8 cellular contexts compared by ENCODE assay signal in the genomic region with DNA sequence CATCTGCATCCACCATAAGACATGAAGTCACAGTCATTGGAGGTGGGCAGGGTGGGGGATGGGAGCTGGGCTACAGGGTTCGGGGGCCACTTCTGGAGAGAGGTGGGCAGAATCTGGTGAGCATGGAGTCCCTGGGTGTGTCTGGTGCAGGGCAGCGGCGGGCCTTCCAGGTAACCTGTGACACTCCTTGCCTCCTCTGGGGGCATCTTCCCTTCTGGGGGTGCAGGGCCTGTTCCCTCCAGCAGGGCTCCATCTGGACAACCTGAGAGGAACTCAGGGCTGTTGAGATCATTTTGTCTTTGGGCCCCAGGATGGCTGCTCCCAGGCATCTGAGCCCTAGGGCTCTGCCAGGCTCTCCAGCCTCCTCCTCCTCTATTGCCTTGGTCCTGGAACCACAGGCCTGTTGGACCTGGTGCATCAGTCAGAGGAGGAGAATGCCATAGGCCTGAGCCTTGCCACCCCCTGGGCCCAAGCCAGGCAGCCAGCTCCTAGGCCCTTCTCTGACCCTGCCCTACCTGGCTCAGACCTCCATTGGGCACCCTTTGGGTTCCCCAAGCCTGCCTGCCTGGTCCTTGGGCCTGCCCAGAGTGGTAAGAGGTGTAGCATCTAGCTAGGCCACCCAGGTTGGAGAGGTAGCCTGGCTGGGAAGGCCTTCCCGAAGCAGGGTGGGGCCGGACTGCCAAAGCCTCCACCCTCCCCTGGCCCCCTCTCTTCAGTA. TPM values are rescaled to one million over a fixed set of nuclear protein-coding genes. Genes with fewer than 3 reads are reported as not detected.
DNase-seq lines count a peak whose midpoint lies in the region; ATAC-seq and TF ChIP-seq lines count a peak whose summit lies in the region.

No MANE protein-coding gene starts in this region.

- no peak overlapping the region for H3K27ac Mint-ChIP-seq in activated CD4-positive, alpha-beta T cell treated with anti-CD3 and anti-CD28 coated beads, Interleukin-2, amount 10 ng/mL, durations not matched to agents 24 days and 14 days

- ATAC-seq in GM21423 (IDR thresholded peaks at IDR 0.05; ENCODE audit: unreplicated experiment) (no peak), GM18870 (IDR thresholded peaks at IDR 0.05; ENCODE audit: unreplicated experiment) (no peak)

- peaks cover 4% of the 10 kb centered on the region for H3K4me1 Mint-ChIP-seq in activated CD4-positive, alpha-beta T cell treated with anti-CD3 and anti-CD28 coated beads, Interleukin-2, amount 10 ng/mL, durations not matched to agents 24 days and 14 days

- intact Hi-C loops in activated CD4-positive, alpha-beta T cell treated with anti-CD3 and anti-CD28 coated beads, Interleukin-2, amount 10 ng/mL, durations not matched to agents 24 days and 14 days (cut with micrococcal nuclease): no loop called here
- intact Hi-C loops in posterior vena cava (cut with DNase I): no loop called here

- no peaks in the 10 kb centered on the region for H3K9me3 Mint-ChIP-seq in activated CD4-positive, alpha-beta T cell treated with anti-CD3 and anti-CD28 coated beads, Interleukin-2, amount 10 ng/mL, durations not matched to agents 24 days and 14 days

- peak; percentile 63 for DNase-seq in activated CD4-positive, alpha-beta T cell treated with anti-CD3 and anti-CD28 coated beads, Interleukin-2, amount 10 ng/mL, durations not matched to agents 24 days and 14 days
- no peak for DNase-seq in activated CD4-positive, alpha-beta T cell treated with anti-CD3 and anti-CD28 coated beads, Interleukin-2, amount 50 U/mL, for 48 hours
- DNase-seq in RKO (ENCODE audit: low spot score) (peak; percentile 47), fibroblast of the aortic adventitia (ENCODE audit: low read depth) (no peak), superior temporal gyrus (ENCODE audit: extremely low spot score) (peak; percentile 5), posterior vena cava (ENCODE audit: low spot score) (no peak)

- no peaks in the 10 kb centered on the region for H3K36me3 Mint-ChIP-seq in activated CD4-positive, alpha-beta T cell treated with anti-CD3 and anti-CD28 coated beads, Interleukin-2, amount 10 ng/mL, durations not matched to agents 24 days and 14 days (ENCODE audit: low read depth)

- TF ChIP-seq CTCF in fibroblast of the aortic adventitia (IDR thresholded peaks at IDR 0.05; ENCODE audit: insufficient read depth, low read length): peak; percentile 48

- no peak overlapping the region for H3K4me3 ChIP-seq in fibroblast of the aortic adventitia (ENCODE audit: low read depth, low read length)

- H3K4me3 Mint-ChIP-seq in activated CD4-positive, alpha-beta T cell treated with anti-CD3 and anti-CD28 coated beads, Interleukin-2, amount 10 ng/mL, durations not matched to agents 24 days and 14 days: no peak overlapping the region

- H3K27me3 Mint-ChIP-seq in activated CD4-positive, alpha-beta T cell treated with anti-CD3 and anti-CD28 coated beads, Interleukin-2, amount 10 ng/mL, durations not matched to agents 24 days and 14 days: peaks cover 3% of the 10 kb centered on the region

RNA-seq across cellular contexts. Expression of a gene that starts 13.4 kb away (rescaled TPM):
- total RNA-seq in activated CD4-positive, alpha-beta T cell treated with anti-CD3 and anti-CD28 coated beads, Interleukin-2, amount 10 ng/mL, durations not matched to agents 24 days and 14 days: 2.1 and 2.4 TPM in 2 replicates
- total RNA-seq in fibroblast of the aortic adventitia (ENCODE audit: low replicate concordance): 0.63 and 1.4 TPM in 2 replicates
- 10 to 100 TPM in 1 of 2 donors, 1 to 10 TPM in 1; 9.8 to 13.0 TPM for total RNA-seq in posterior vena cava

RNA-seq across cellular contexts. Expression of a gene that starts 27.2 kb away (rescaled TPM):
- 153 and 155 TPM in 2 replicates for total RNA-seq in activated CD4-positive, alpha-beta T cell treated with anti-CD3 and anti-CD28 coated beads, Interleukin-2, amount 10 ng/mL, durations not matched to agents 24 days and 14 days
- total RNA-seq in fibroblast of the aortic adventitia (ENCODE audit: low replicate concordance): 19.2 and 23.9 TPM in 2 replicates
- total RNA-seq in posterior vena cava: 10 to 100 TPM; 21.9 to 24.1 TPM

RNA-seq across cellular contexts. Expression of a gene that starts 28.8 kb away (rescaled TPM):
- total RNA-seq in activated CD4-positive, alpha-beta T cell treated with anti-CD3 and anti-CD28 coated beads, Interleukin-2, amount 10 ng/mL, durations not matched to agents 24 days and 14 days: 118 and 121 TPM in 2 replicates
- total RNA-seq in fibroblast of the aortic adventitia (ENCODE audit: low replicate concordance) (11.5 and 51.2 TPM in 2 replicates), posterior vena cava (10 to 100 TPM; 37.6 to 39.7 TPM)

Comparison
In these comparisons a context has a peak if more than half of its experiments do, and no peak if none do; other contexts are left out.
1. DNase-seq: peak in activated CD4-positive, alpha-beta T cell treated with anti-CD3 and anti-CD28 coated beads, Interleukin-2, amount 10 ng/mL, durations not matched to agents 24 days and 14 days (single experiment), RKO (single experiment) and superior temporal gyrus (single experiment); none in activated CD4-positive, alpha-beta T cell treated with anti-CD3 and anti-CD28 coated beads, Interleukin-2, amount 50 U/mL, for 48 hours (0 of 2), fibroblast of the aortic adventitia (single experiment) and posterior vena cava (single experiment).